Comparison of ENCODE assay signal across 9 cellular contexts in genomic region chr13:92538164-92538563, GRCh38.
"Had no signal": no experiment of that assay in that cellular context is flagged by ENCODE, and none has a peak within 500 bp of the region (broad histone marks: within the 10 kb centered on the region; RNA-seq: fewer than 3 reads in every experiment).

No MANE protein-coding gene starts in this region.

- H3K4me1 Mint-ChIP-seq: IgD-negative memory B cell had no signal

- ATAC-seq: HCT116, HepG2 had no signal

- H3K4me3 ChIP-seq: GM23248, HAP-1 had no signal

- H3K27ac Mint-ChIP-seq: IgD-negative memory B cell had no signal

- H3K27me3 Mint-ChIP-seq: IgD-negative memory B cell had no signal

- H3K36me3 ChIP-seq: HAP-1 had no signal

- FAIRE-seq: HepG2, HTR-8/SVneo had no signal

- H3K4me1 ChIP-seq: HAP-1 had no signal

- H3K9ac ChIP-seq: GM23248 had no signal

- H3K4me3 Mint-ChIP-seq: IgD-negative memory B cell had no signal

- H3K27ac ChIP-seq: GM23248 had no signal

- H3K9me3 ChIP-seq: HAP-1 had no signal

- H2AFZ ChIP-seq: GM23248 had no signal

- DNase-seq: GM23248, GOT3, H7, KG1 had no signal
